7 cellular contexts compared by ENCODE assay signal in genomic region chr2:176645494-176645893, GRCh38.
"Had no signal": no experiment of that assay in that cellular context is flagged by ENCODE, and none has a peak within 500 bp of the region (broad histone marks: within the 10 kb centered on the region; RNA-seq: fewer than 3 reads in every experiment).

No MANE protein-coding gene starts in this region.

- FAIRE-seq: G401.6, GM12878, GM12891, GM18507, GM19239 had no signal

- H3K4me3 ChIP-seq: GM12878 had no signal

- DNase-seq: GDM1, GF-D8 had no signal

- ATAC-seq: GM12878 had no signal
